Comparison of ENCODE assay signal across 8 cellular contexts in the genomic region with DNA sequence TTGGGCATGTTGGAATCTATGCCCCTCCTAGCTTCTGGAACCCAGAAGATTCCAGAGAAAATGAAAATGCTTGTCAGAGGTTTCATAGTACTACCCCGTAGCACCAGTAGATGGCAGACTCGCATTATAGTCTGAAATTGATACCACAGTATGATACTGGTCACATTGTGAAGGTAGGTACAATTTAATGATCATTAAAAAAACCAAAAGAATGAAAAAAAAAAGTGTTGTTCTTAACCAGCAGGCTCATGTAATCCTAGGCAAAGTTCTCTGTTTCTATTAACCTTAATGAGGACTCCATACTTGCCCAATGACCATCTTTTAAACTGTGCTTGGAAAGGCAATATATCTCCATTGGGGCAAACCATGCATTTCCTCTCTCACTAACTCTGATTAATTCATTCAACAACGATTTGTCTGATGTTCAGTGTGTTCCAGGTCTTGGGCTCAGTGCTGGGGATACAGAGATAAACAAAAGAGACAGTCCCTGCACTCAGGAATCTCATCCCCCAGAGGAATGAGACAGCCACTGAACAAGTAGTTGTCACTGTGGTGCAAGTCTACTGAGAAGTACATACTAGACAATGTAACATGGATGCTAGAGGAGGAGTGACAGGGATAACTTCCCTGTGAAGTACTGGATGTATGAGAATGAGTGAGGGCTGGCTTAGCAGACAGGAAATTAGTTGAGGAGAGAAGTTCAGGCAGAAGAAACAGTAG.
DNase-seq lines count a peak whose midpoint lies in the region; ATAC-seq, FAIRE-seq and TF ChIP-seq lines count a peak whose summit lies in the region.

No MANE protein-coding gene starts in this region.

- TF ChIP-seq EP300 in neural cell (conservative IDR thresholded peaks at IDR 0.05; ENCODE audit: poor library complexity, severe bottlenecking), result no peak

- no peak overlapping the region for H3K4me2 ChIP-seq in neural cell (ENCODE audit: low read length)

- no peak overlapping the region for H3K9ac ChIP-seq in neural cell (ENCODE audit: low read length)

- no peak for TF ChIP-seq POLR2A in esophagus squamous epithelium (IDR thresholded peaks at IDR 0.05)

- no peak overlapping the region for H3K4me3 Mint-ChIP-seq in CD8-positive, alpha-beta memory T cell

- H3F3A ChIP-seq in neural cell (ENCODE audit: insufficient read depth, low read length, poor library complexity, severe bottlenecking), result no peaks in the 10 kb centered on the region

- peaks cover 3 to 4% of the 10 kb centered on the region in 2 donors for H3K27me3 Mint-ChIP-seq in CD8-positive, alpha-beta memory T cell

- H3K9me2 ChIP-seq in neural cell (ENCODE audit: insufficient read depth, low read length), result no peaks in the 10 kb centered on the region

- H3K36me3 ChIP-seq in esophagus squamous epithelium (no peaks in the 10 kb centered on the region), neural cell (ENCODE audit: insufficient read depth, low read length) (no peaks in the 10 kb centered on the region)
- no peaks in the 10 kb centered on the region for H3K36me3 ChIP-seq in CD8-positive, alpha-beta memory T cell (ENCODE audit: insufficient read depth, low read length)

- TF ChIP-seq CTCF in esophagus squamous epithelium (IDR thresholded peaks at IDR 0.05) (peak; percentile 39 to 77 (median 54)), neural cell (IDR thresholded peaks at IDR 0.05; ENCODE audit: poor library complexity, severe bottlenecking) (peak; percentile 90)

- TF ChIP-seq RAD21 in neural cell (conservative IDR thresholded peaks at IDR 0.05), result peak; percentile 92

- peaks cover 0 to 20% (median 2%) of the 10 kb centered on the region in 3 donors for H3K4me1 ChIP-seq in esophagus squamous epithelium
- no peaks in the 10 kb centered on the region for H3K4me1 ChIP-seq in CD8-positive, alpha-beta memory T cell (ENCODE audit: insufficient read depth, low read length)

- POLR2A ChIA-PET in CD8-positive, alpha-beta memory T cell (lab: Charles Lee), result no interaction called here

- CTCF ChIA-PET in CD8-positive, alpha-beta memory T cell (lab: Charles Lee), result no interaction called here

- H4K20me1 ChIP-seq in neural cell (ENCODE audit: insufficient read depth), result no peaks in the 10 kb centered on the region

- no peaks in the 10 kb centered on the region for H3K36me3 Mint-ChIP-seq in CD8-positive, alpha-beta memory T cell

- peak; percentile 18 for DNase-seq in DMS114 treated with DMSO at 0.1 percent for 48 hours (lab: John Stamatoyannopoulos, UW; ENCODE audit: unreplicated experiment)
- peak; percentile 40 for DNase-seq in RCC 7860 (ENCODE audit: low spot score)
- DNase-seq in esophagus squamous epithelium (lab: John Stamatoyannopoulos, UW), result no peak
- no peak for DNase-seq in CD8-positive, alpha-beta memory T cell

- H3K79me2 ChIP-seq in neural cell (replicated peaks; ENCODE audit: insufficient read depth, low read length), result no peaks in the 10 kb centered on the region

- no peak overlapping the region for H3K27ac Mint-ChIP-seq in CD8-positive, alpha-beta memory T cell

- ATAC-seq in GM19324 (IDR thresholded peaks at IDR 0.05; ENCODE audit: low FRiP score, unreplicated experiment), result peak; percentile 73
- peak; percentile 74 for ATAC-seq in HG03342 (IDR thresholded peaks at IDR 0.05; ENCODE audit: unreplicated experiment)
- ATAC-seq in GM21360 (IDR thresholded peaks at IDR 0.05; ENCODE audit: unreplicated experiment), result no peak

- H3K9me3 ChIP-seq in esophagus squamous epithelium, result no peaks in the 10 kb centered on the region
- H3K9me3 ChIP-seq in neural cell (ENCODE audit: low read length), result no peaks in the 10 kb centered on the region
- no peaks in the 10 kb centered on the region for H3K9me3 ChIP-seq in CD8-positive, alpha-beta memory T cell (ENCODE audit: low read length)

- H3K9me3 Mint-ChIP-seq in CD8-positive, alpha-beta memory T cell, result no peaks in the 10 kb centered on the region

- no peak overlapping the region for H2AFZ ChIP-seq in neural cell (ENCODE audit: low read depth, low read length)

- H3K4me3 ChIP-seq in esophagus squamous epithelium (no peak overlapping the region), neural cell (ENCODE audit: low read length) (no peak overlapping the region)
- H3K4me3 ChIP-seq in CD8-positive, alpha-beta memory T cell (ENCODE audit: low read length), result no peak overlapping the region

- WGBS in esophagus squamous epithelium, 2 donors, result 6 to 8% methylated on average over 3 of the region's 3 CpGs

- H3K27ac ChIP-seq in esophagus squamous epithelium (peak overlapping the region in 3 of 4 donors; percentile 30 to 68 (median 53)), neural cell (ENCODE audit: low read length) (no peak overlapping the region)
- H3K27ac ChIP-seq in CD8-positive, alpha-beta memory T cell (ENCODE audit: low read depth, low read length), result no peak overlapping the region

- no peaks in the 10 kb centered on the region for H3K27me3 ChIP-seq in esophagus squamous epithelium
- H3K27me3 ChIP-seq in neural cell (ENCODE audit: insufficient read depth, low read depth, low read length), result no peaks in the 10 kb centered on the region
- no peaks in the 10 kb centered on the region for H3K27me3 ChIP-seq in CD8-positive, alpha-beta memory T cell (ENCODE audit: insufficient read depth, low read length, poor library complexity, severe bottlenecking)

- H3K4me1 Mint-ChIP-seq in CD8-positive, alpha-beta memory T cell, result no peaks in the 10 kb centered on the region

- FAIRE-seq in RCC 7860 (lab: Jason Lieb, UNC), result peak; percentile 81

- intact Hi-C loops in esophagus squamous epithelium (cut with DNase I), result no loop called here

TF ChIP-seq in neural cell, 6 proteins besides CTCF, POLR2A, EP300 and RAD21:
- peak; percentile 92 for TF ChIP-seq SMC3 (conservative IDR thresholded peaks at IDR 0.05; ENCODE audit: poor library complexity)
- no peak for TF ChIP-seq POLR2AphosphoS5 (IDR thresholded peaks at IDR 0.05)

Comparison
In these comparisons a context has a peak if more than half of its experiments do, and no peak if none do; other contexts are left out.
1. DNase-seq: peak in DMS114 treated with DMSO at 0.1 percent for 48 hours (single experiment) and RCC 7860 (single experiment); none in esophagus squamous epithelium (single experiment) and CD8-positive, alpha-beta memory T cell (0 of 5).
2. H3K27ac ChIP-seq: peak in esophagus squamous epithelium (3 of 4); none in neural cell (single experiment) and CD8-positive, alpha-beta memory T cell (single experiment).